In genomic region chr4:158122501-158122900, GRCh38 we compare ENCODE assay signal across 27 cellular contexts. TPM values are rescaled to one million over a fixed set of nuclear protein-coding genes. Genes with fewer than 3 reads are reported as not detected.
DNase-seq lines count a peak whose midpoint lies in the region; ATAC-seq and TF ChIP-seq lines count a peak whose summit lies in the region.
"Had no signal": no experiment of that assay in that cellular context is flagged by ENCODE, and none has a peak within 500 bp of the region (broad histone marks: within the 10 kb centered on the region; RNA-seq: fewer than 3 reads in every experiment).

No MANE protein-coding gene starts in this region.

- no peak overlapping the region for H3K4me3 ChIP-seq in astrocyte of the spinal cord (ENCODE audit: low read depth, low read length)
- no peak overlapping the region for H3K4me3 ChIP-seq in fibroblast of villous mesenchyme (ENCODE audit: low read depth, low read length)
- H3K4me3 ChIP-seq in sigmoid colon, result no peak overlapping the region
- H3K4me3 ChIP-seq: BLaER1 treated with 17β-estradiol and CSF1 and Interleukin-3, amounts not matched to agents 10 nM and 100 nM; lower lobe of right lung; neural progenitor cell; skin epidermis had no signal

- no peaks in the 10 kb centered on the region for H3K9me3 ChIP-seq in sigmoid colon
- H3K9me3 ChIP-seq: lower lobe of right lung had no signal

- TF ChIP-seq POLR2A in sigmoid colon (IDR thresholded peaks at IDR 0.05), result no peak

- H3K27me3 ChIP-seq in sigmoid colon, result no peaks in the 10 kb centered on the region
- H3K27me3 ChIP-seq: BLaER1 treated with 17β-estradiol and CSF1 and Interleukin-3, amounts not matched to agents 10 nM and 100 nM; neural progenitor cell had no signal

- TF ChIP-seq CTCF in astrocyte of the spinal cord (IDR thresholded peaks at IDR 0.05; ENCODE audit: low read depth, low read length) (no peak), fibroblast of villous mesenchyme (IDR thresholded peaks at IDR 0.05; ENCODE audit: insufficient read depth, low read depth, low read length) (no peak), sigmoid colon (IDR thresholded peaks at IDR 0.05) (no peak)

- no peaks in the 10 kb centered on the region for H3K36me3 ChIP-seq in sigmoid colon
- H3K36me3 ChIP-seq: lower lobe of right lung, neural progenitor cell had no signal

- no peak for ATAC-seq in left ventricle myocardium superior
- ATAC-seq: activated T-cell treated with anti-CD3 and anti-CD28 coated beads, Interleukin-2, amount 50 U/mL, for 4 hours; lower lobe of right lung; T-helper 17 cell had no signal

- DNase-seq in GM03348 (ENCODE audit: low spot score) (peak; percentile 12), astrocyte of the spinal cord (ENCODE audit: low read depth, low spot score) (peak; percentile 32), fibroblast of villous mesenchyme (ENCODE audit: low read depth) (peak; percentile 57), sigmoid colon (no peak), NCI-H510A (lab: John Stamatoyannopoulos, UW) (no peak), left ventricle myocardium superior (no peak), NCI-H1417 treated with DMSO at 0.1 percent for 48 hours (lab: John Stamatoyannopoulos, UW) (no peak)
- no peak for DNase-seq in activated CD4-positive, CD25-positive, alpha-beta regulatory T cell treated with anti-CD3 and anti-CD28 coated beads, Interleukin-2, amount 50 U/mL, for 72 hours
- DNase-seq: activated CD4-positive, alpha-beta T cell treated with anti-CD3 and anti-CD28 coated beads for 4 hours; activated CD8-positive, alpha-beta memory T cell treated with anti-CD3 and anti-CD28 coated beads for 24 hours; activated T-cell treated with anti-CD3 and anti-CD28 coated beads, Interleukin-2, amount 50 U/mL, for 4 hours; caudate nucleus; COR-L47; dermis blood vessel endothelial cell; GF-D8; GOT3; hypothalamus; lower lobe of right lung; NCI-H1694 treated with DMSO at 0.1 percent for 48 hours; NCI-H2171; NCI-H524 treated with DMSO at 0.1 percent for 48 hours; stimulated activated CD4-positive, alpha-beta T cell treated with anti-CD3 and anti-CD28 coated beads, Interleukin-1b, Interleukin-23, amount 100 ng/mL, for 48 hours; T-helper 17 cell had no signal

- in situ Hi-C loops in astrocyte of the spinal cord (cut with HindIII; ENCODE audit: low sequenced_read_pairs), result no loop called here

- intact Hi-C loops in sigmoid colon (cut with DNase I), result loop anchor here (5.0 kb wide), 1 partner anchor 40 kb away; no protein-coding TSS in a partner anchor
- intact Hi-C loops in left ventricle myocardium superior (cut with micrococcal nuclease), result no loop called here

- 70 to 72% methylated on average over 2 of the region's 2 CpGs for WGBS in sigmoid colon, 2 donors

- TF ChIP-seq EP300 in sigmoid colon (IDR thresholded peaks at IDR 0.05), result no peak

- peaks cover 0 to 46% (median 26%) of the 10 kb centered on the region in 4 donors for H3K4me1 ChIP-seq in sigmoid colon

- H3K27ac ChIP-seq in sigmoid colon, result peak overlapping the region in 3 of 4 donors; percentile 9 to 73 (median 70)
- H3K27ac ChIP-seq: BLaER1 treated with 17β-estradiol and CSF1 and Interleukin-3, amounts not matched to agents 10 nM and 100 nM; KMS-11; lower lobe of right lung; neural progenitor cell had no signal

RNA-seq across cellular contexts. Expression of gene GASK1B, which starts 50.3 kb away (rescaled TPM):
- total RNA-seq in fibroblast of villous mesenchyme, result 59.6 and 73.8 TPM in 2 replicates
- total RNA-seq in sigmoid colon, result 10 to 100 TPM; 34.4 to 59.5 (median 47.2) TPM
- polyA plus RNA-seq in sigmoid colon, result 10 to 100 TPM in 1 of 3 donors, 1 to 10 TPM in 2; 6.7 to 15.6 (median 9.6) TPM
- total RNA-seq in left ventricle myocardium superior, result 63.4 TPM

Comparison
In these comparisons a context has a peak if more than half of its experiments do, and no peak if none do; other contexts are left out.
1. DNase-seq: peak in GM03348 (single experiment), astrocyte of the spinal cord (single experiment) and fibroblast of villous mesenchyme (single experiment); none in sigmoid colon (single experiment), activated CD4-positive, CD25-positive, alpha-beta regulatory T cell treated with anti-CD3 and anti-CD28 coated beads, Interleukin-2, amount 50 U/mL, for 72 hours (single experiment), NCI-H510A (single experiment), left ventricle myocardium superior (single experiment) and NCI-H1417 treated with DMSO at 0.1 percent for 48 hours (single experiment).